Comparison of ENCODE assay signal across 1 cellular context in genomic region chr7:100890640-100891521, GRCh38.
TF ChIP-seq lines count a peak whose summit lies in the region.

No MANE protein-coding gene starts in this region.

TF ChIP-seq in HepG2, 621 proteins besides CTCF, POLR2A, EP300 and RAD21 (continued from another document):
- TF ChIP-seq, protein P1, sequence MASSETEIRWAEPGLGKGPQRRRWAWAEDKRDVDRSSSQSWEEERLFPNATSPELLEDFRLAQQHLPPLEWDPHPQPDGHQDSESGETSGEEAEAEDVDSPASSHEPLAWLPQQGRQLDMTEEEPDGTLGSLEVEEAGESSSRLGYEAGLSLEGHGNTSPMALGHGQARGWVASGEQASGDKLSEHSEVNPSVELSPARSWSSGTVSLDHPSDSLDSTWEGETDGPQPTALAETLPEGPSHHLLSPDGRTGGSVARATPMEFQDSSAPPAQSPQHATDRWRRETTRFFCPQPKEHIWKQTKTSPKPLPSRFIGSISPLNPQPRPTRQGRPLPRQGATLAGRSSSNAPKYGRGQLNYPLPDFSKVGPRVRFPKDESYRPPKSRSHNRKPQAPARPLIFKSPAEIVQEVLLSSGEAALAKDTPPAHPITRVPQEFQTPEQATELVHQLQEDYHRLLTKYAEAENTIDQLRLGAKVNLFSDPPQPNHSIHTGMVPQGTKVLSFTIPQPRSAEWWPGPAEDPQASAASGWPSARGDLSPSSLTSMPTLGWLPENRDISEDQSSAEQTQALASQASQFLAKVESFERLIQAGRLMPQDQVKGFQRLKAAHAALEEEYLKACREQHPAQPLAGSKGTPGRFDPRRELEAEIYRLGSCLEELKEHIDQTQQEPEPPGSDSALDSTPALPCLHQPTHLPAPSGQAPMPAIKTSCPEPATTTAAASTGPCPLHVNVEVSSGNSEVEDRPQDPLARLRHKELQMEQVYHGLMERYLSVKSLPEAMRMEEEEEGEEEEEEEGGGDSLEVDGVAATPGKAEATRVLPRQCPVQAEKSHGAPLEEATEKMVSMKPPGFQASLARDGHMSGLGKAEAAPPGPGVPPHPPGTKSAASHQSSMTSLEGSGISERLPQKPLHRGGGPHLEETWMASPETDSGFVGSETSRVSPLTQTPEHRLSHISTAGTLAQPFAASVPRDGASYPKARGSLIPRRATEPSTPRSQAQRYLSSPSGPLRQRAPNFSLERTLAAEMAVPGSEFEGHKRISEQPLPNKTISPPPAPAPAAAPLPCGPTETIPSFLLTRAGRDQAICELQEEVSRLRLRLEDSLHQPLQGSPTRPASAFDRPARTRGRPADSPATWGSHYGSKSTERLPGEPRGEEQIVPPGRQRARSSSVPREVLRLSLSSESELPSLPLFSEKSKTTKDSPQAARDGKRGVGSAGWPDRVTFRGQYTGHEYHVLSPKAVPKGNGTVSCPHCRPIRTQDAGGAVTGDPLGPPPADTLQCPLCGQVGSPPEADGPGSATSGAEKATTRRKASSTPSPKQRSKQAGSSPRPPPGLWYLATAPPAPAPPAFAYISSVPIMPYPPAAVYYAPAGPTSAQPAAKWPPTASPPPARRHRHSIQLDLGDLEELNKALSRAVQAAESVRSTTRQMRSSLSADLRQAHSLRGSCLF (CRISPR knock-in tag; IDR thresholded peaks at IDR 0.05; ENCODE audit: borderline replicate concordance): no peak
- TF ChIP-seq, protein P2, sequence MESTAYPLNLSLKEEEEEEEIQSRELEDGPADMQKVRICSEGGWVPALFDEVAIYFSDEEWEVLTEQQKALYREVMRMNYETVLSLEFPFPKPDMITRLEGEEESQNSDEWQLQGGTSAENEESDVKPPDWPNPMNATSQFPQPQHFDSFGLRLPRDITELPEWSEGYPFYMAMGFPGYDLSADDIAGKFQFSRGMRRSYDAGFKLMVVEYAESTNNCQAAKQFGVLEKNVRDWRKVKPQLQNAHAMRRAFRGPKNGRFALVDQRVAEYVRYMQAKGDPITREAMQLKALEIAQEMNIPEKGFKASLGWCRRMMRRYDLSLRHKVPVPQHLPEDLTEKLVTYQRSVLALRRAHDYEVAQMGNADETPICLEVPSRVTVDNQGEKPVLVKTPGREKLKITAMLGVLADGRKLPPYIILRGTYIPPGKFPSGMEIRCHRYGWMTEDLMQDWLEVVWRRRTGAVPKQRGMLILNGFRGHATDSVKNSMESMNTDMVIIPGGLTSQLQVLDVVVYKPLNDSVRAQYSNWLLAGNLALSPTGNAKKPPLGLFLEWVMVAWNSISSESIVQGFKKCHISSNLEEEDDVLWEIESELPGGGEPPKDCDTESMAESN (CRISPR knock-in tag; conservative IDR thresholded peaks at IDR 0.05): no peak
- TF ChIP-seq UBTF (CRISPR knock-in tag; IDR thresholded peaks at IDR 0.05) (no peak), HNRNPH1 (optimal IDR thresholded peaks at IDR 0.05; ENCODE audit: low read depth, low read length) (no peak), SATB2 (CRISPR knock-in tag; IDR thresholded peaks at IDR 0.05) (no peak)
